Comparison of ENCODE assay signal across 38 cellular contexts in the genomic region with DNA sequence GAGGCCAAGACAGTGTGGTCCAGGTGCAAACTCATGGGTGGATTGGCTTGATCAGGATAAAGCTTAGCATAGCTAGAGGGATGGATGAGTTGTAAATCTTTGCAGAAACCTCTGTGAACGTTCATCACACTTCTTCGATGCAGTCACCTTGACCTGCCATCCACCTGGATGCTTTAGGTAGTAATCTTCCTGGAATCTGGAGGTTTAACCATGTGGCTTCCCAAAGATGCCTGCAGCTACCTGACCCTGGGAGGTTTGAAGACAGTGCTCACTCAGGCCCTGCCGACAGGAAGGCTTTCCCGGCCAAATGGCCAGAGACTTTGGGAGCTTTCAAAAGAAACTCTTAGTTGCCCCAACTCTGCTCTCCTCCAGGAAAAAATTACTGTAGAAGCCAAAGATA. TPM values are rescaled to one million over a fixed set of nuclear protein-coding genes. Genes with fewer than 3 reads are reported as not detected.
"Had no signal": no experiment of that assay in that cellular context is flagged by ENCODE, and none has a peak within 500 bp of the region (broad histone marks: within the 10 kb centered on the region; RNA-seq: fewer than 3 reads in every experiment).

No MANE protein-coding gene starts in this region.

- H3K4me1 ChIP-seq: ascending aorta had no signal

- H3K36me3 Mint-ChIP-seq: activated CD4-positive, alpha-beta memory T cell treated with anti-CD3 and anti-CD28 coated beads for 36 hours; activated naive CD4-positive, alpha-beta T cell treated with anti-CD3 and anti-CD28 coated beads, Interleukin-2, amount 50 U/mL, for 72 hours; brain had no signal

- H3K4me3 ChIP-seq: ascending aorta, cardiac muscle cell had no signal

- H3K9me3 Mint-ChIP-seq: activated B cell treated with CpG ODN at 0.5 μM for 24 hours; activated CD4-positive, alpha-beta memory T cell treated with anti-CD3 and anti-CD28 coated beads for 36 hours; activated CD8-positive, alpha-beta T cell treated with anti-CD3 and anti-CD28 coated beads for 36 hours; activated naive CD4-positive, alpha-beta T cell treated with anti-CD3 and anti-CD28 coated beads for 36 hours; activated naive CD4-positive, alpha-beta T cell treated with anti-CD3 and anti-CD28 coated beads, Interleukin-2, amount 50 U/mL, for 72 hours; activated naive CD8-positive, alpha-beta T cell treated with anti-CD3 and anti-CD28 coated beads, Interleukin-2, amount 50 U/mL, for 24 hours; activated T-cell treated with anti-CD3 and anti-CD28 coated beads, Interleukin-2, amount 50 U/mL, for 4 hours; activated T-cell treated with anti-CD3 and anti-CD28 coated beads, Interleukin-2, amount 50 U/mL, for 72 hours; activated T-helper 1 cell treated with anti-CD3 and anti-CD28 coated beads, Interleukin-12 subunit alpha, Interleukin-12 subunit beta, Interleukin-2, Interleukin-4 antibody, amounts not matched to agents 30 ng/mL and 10 ng/mL and 1 ng/mL, durations not matched to agents 14 hours and 24 hours and 36 hours; activated T-helper 17 cell treated with anti-CD3 and anti-CD28 coated beads, Interleukin-2, amount 50 U/mL, for 72 hours; brain; central memory CD8-positive, alpha-beta T cell; T-helper 1 cell treated with Interleukin-12 subunit alpha and Interleukin-12 subunit beta and Interleukin-4 antibody, amounts not matched to agents 30 μg/mL and 1 μg/mL, for 36 hours; T-helper 2 cell treated with Interferon-gamma antibody and Interleukin-4, amounts not matched to agents 5 μg/mL and 100 μg/mL, for 36 hours had no signal

- ATAC-seq: activated CD8-positive, alpha-beta T cell treated with anti-CD3 and anti-CD28 coated beads for 36 hours; activated naive CD4-positive, alpha-beta T cell treated with anti-CD3 and anti-CD28 coated beads, Interleukin-2, amount 50 U/mL, for 72 hours; activated naive CD8-positive, alpha-beta T cell treated with anti-CD3 and anti-CD28 coated beads, Interleukin-2, amount 50 U/mL, for 24 hours; activated T-cell treated with anti-CD3 and anti-CD28 coated beads, Interleukin-2, amount 50 U/mL, for 4 hours; activated T-cell treated with anti-CD3 and anti-CD28 coated beads, Interleukin-2, amount 50 U/mL, for 72 hours; activated T-helper 17 cell treated with anti-CD3 and anti-CD28 coated beads, Interleukin-2, amount 50 U/mL, for 72 hours had no signal

- DNase-seq: activated B cell treated with CpG ODN at 0.5 μM for 24 hours; activated CD4-positive, alpha-beta memory T cell treated with anti-CD3 and anti-CD28 coated beads for 36 hours; activated CD4-positive, alpha-beta T cell treated with anti-CD3 and anti-CD28 coated beads for 4 hours; activated CD4-positive, alpha-beta T cell treated with anti-CD3 and anti-CD28 coated beads, Interleukin-2, amount 50 U/mL, for 1 hour; activated CD4-positive, alpha-beta T cell treated with anti-CD3 and anti-CD28 coated beads, Interleukin-2, amount 50 U/mL, for 4 hours; activated CD4-positive, CD25-positive, alpha-beta regulatory T cell treated with anti-CD3 and anti-CD28 coated beads, Interleukin-2, amount 50 U/mL, for 72 hours; activated CD8-positive, alpha-beta memory T cell treated with anti-CD3 and anti-CD28 coated beads, Interleukin-2, amount 50 U/mL, for 4 hours; activated CD8-positive, alpha-beta T cell treated with anti-CD3 and anti-CD28 coated beads for 36 hours; activated effector memory CD4-positive, alpha-beta T cell treated with anti-CD3 and anti-CD28 coated beads, Interleukin-2, amount 50 U/mL, for 16 hours; activated gamma-delta T cell treated with Interleukin-2 at 50 U/mL for 16 hours; activated naive CD4-positive, alpha-beta T cell; activated naive CD4-positive, alpha-beta T cell treated with anti-CD3 and anti-CD28 coated beads for 36 hours; activated naive CD4-positive, alpha-beta T cell treated with anti-CD3 and anti-CD28 coated beads, Interleukin-2, amount 50 U/mL, for 16 hours; activated naive CD8-positive, alpha-beta T cell treated with anti-CD3 and anti-CD28 coated beads, Interleukin-2, amount 10 ng/mL, durations not matched to agents 7 days and 5 days; activated naive CD8-positive, alpha-beta T cell treated with anti-CD3 and anti-CD28 coated beads, Interleukin-2, amount 50 U/mL, for 24 hours; activated T-cell treated with anti-CD3 and anti-CD28 coated beads for 4 hours; activated T-cell treated with anti-CD3 and anti-CD28 coated beads, Interleukin-2, amount 50 U/mL, for 1 hour; activated T-cell treated with anti-CD3 and anti-CD28 coated beads, Interleukin-2, amount 50 U/mL, for 4 hours; activated T-cell treated with anti-CD3 and anti-CD28 coated beads, Interleukin-2, amount 50 U/mL, for 72 hours; amygdala; anterior cingulate cortex; SW 1271; T-helper 1 cell; T-helper 2 cell; T-helper 9 cell had no signal

- FAIRE-seq: bronchial epithelial cell, TTC549 had no signal

- H3K4me1 Mint-ChIP-seq: activated B cell treated with CpG ODN at 0.5 μM for 24 hours, brain had no signal

- H3K27me3 Mint-ChIP-seq: activated B cell treated with CpG ODN at 0.5 μM for 24 hours; activated CD4-positive, alpha-beta memory T cell treated with anti-CD3 and anti-CD28 coated beads for 36 hours; activated CD8-positive, alpha-beta T cell treated with anti-CD3 and anti-CD28 coated beads for 36 hours; activated naive CD8-positive, alpha-beta T cell treated with anti-CD3 and anti-CD28 coated beads, Interleukin-2, amount 10 ng/mL, durations not matched to agents 7 days and 5 days; activated naive CD8-positive, alpha-beta T cell treated with anti-CD3 and anti-CD28 coated beads, Interleukin-2, amount 50 U/mL, for 24 hours; activated T-helper 17 cell treated with anti-CD3 and anti-CD28 coated beads, Interleukin-2, amount 50 U/mL, for 72 hours; brain; central memory CD8-positive, alpha-beta T cell had no signal

- H3K4me3 Mint-ChIP-seq: activated B cell treated with CpG ODN at 0.5 μM for 24 hours; activated CD4-positive, alpha-beta memory T cell treated with anti-CD3 and anti-CD28 coated beads for 36 hours; activated CD8-positive, alpha-beta T cell treated with anti-CD3 and anti-CD28 coated beads for 36 hours; activated naive CD4-positive, alpha-beta T cell treated with anti-CD3 and anti-CD28 coated beads for 36 hours; activated naive CD8-positive, alpha-beta T cell treated with anti-CD3 and anti-CD28 coated beads, Interleukin-2, amount 10 ng/mL, durations not matched to agents 7 days and 5 days; activated naive CD8-positive, alpha-beta T cell treated with anti-CD3 and anti-CD28 coated beads, Interleukin-2, amount 50 U/mL, for 24 hours; activated T-cell treated with anti-CD3 and anti-CD28 coated beads, Interleukin-2, amount 50 U/mL, for 4 hours; activated T-cell treated with anti-CD3 and anti-CD28 coated beads, Interleukin-2, amount 50 U/mL, for 72 hours; activated T-helper 1 cell treated with anti-CD3 and anti-CD28 coated beads, Interleukin-12 subunit alpha, Interleukin-12 subunit beta, Interleukin-2, Interleukin-4 antibody, amounts not matched to agents 30 ng/mL and 10 ng/mL and 1 ng/mL, durations not matched to agents 14 hours and 24 hours and 36 hours; activated T-helper 17 cell treated with anti-CD3 and anti-CD28 coated beads, Interleukin-2, amount 50 U/mL, for 72 hours; brain; central memory CD8-positive, alpha-beta T cell; T-helper 1 cell treated with Interleukin-12 subunit alpha and Interleukin-12 subunit beta and Interleukin-4 antibody, amounts not matched to agents 30 μg/mL and 1 μg/mL, for 36 hours; T-helper 2 cell treated with Interferon-gamma antibody and Interleukin-4, amounts not matched to agents 5 μg/mL and 100 μg/mL, for 36 hours had no signal

- H3K27ac ChIP-seq: ascending aorta, cardiac muscle cell, VCaP had no signal

- H3K27me3 ChIP-seq: ascending aorta, cardiac muscle cell had no signal

- H3K36me3 ChIP-seq: ascending aorta, cardiac muscle cell had no signal

- H3K27ac Mint-ChIP-seq: activated B cell treated with CpG ODN at 0.5 μM for 24 hours; activated CD4-positive, alpha-beta memory T cell treated with anti-CD3 and anti-CD28 coated beads for 36 hours; activated CD8-positive, alpha-beta T cell treated with anti-CD3 and anti-CD28 coated beads for 36 hours; activated naive CD4-positive, alpha-beta T cell treated with anti-CD3 and anti-CD28 coated beads for 36 hours; activated naive CD4-positive, alpha-beta T cell treated with anti-CD3 and anti-CD28 coated beads, Interleukin-2, amount 50 U/mL, for 72 hours; activated naive CD8-positive, alpha-beta T cell treated with anti-CD3 and anti-CD28 coated beads, Interleukin-2, amount 10 ng/mL, durations not matched to agents 7 days and 5 days; activated naive CD8-positive, alpha-beta T cell treated with anti-CD3 and anti-CD28 coated beads, Interleukin-2, amount 50 U/mL, for 24 hours; activated T-cell treated with anti-CD3 and anti-CD28 coated beads, Interleukin-2, amount 50 U/mL, for 72 hours; activated T-helper 1 cell treated with anti-CD3 and anti-CD28 coated beads, Interleukin-12 subunit alpha, Interleukin-12 subunit beta, Interleukin-2, Interleukin-4 antibody, amounts not matched to agents 30 ng/mL and 10 ng/mL and 1 ng/mL, durations not matched to agents 14 hours and 24 hours and 36 hours; activated T-helper 17 cell treated with anti-CD3 and anti-CD28 coated beads, Interleukin-2, amount 50 U/mL, for 72 hours; brain; T-helper 1 cell treated with Interleukin-12 subunit alpha and Interleukin-12 subunit beta and Interleukin-4 antibody, amounts not matched to agents 30 μg/mL and 1 μg/mL, for 36 hours; T-helper 2 cell treated with Interferon-gamma antibody and Interleukin-4, amounts not matched to agents 5 μg/mL and 100 μg/mL, for 36 hours had no signal

- H3K9me3 ChIP-seq: ascending aorta had no signal

RNA-seq across cellular contexts. Expression of a gene that starts 55.4 kb away (rescaled TPM):
- total RNA-seq: activated B cell treated with CpG ODN at 0.5 μM for 24 hours; activated CD4-positive, alpha-beta memory T cell treated with anti-CD3 and anti-CD28 coated beads for 36 hours; activated CD8-positive, alpha-beta memory T cell treated with anti-CD3 and anti-CD28 coated beads for 36 hours; activated CD8-positive, alpha-beta T cell treated with anti-CD3 and anti-CD28 coated beads for 36 hours; activated naive CD4-positive, alpha-beta T cell treated with anti-CD3 and anti-CD28 coated beads for 36 hours; activated naive CD4-positive, alpha-beta T cell treated with anti-CD3 and anti-CD28 coated beads, Interleukin-2, amount 50 U/mL, for 72 hours; activated naive CD8-positive, alpha-beta T cell treated with anti-CD3 and anti-CD28 coated beads, Interleukin-2, amount 10 ng/mL, durations not matched to agents 7 days and 5 days; activated T-cell treated with anti-CD3 and anti-CD28 coated beads, Interleukin-2, amount 50 U/mL, for 4 hours; activated T-cell treated with anti-CD3 and anti-CD28 coated beads, Interleukin-2, amount 50 U/mL, for 72 hours; activated T-helper 1 cell treated with anti-CD3 and anti-CD28 coated beads, Interleukin-12 subunit alpha, Interleukin-12 subunit beta, Interleukin-2, Interleukin-4 antibody, amounts not matched to agents 30 ng/mL and 10 ng/mL and 1 ng/mL, durations not matched to agents 14 hours and 24 hours and 36 hours; ascending aorta; bronchial epithelial cell; cardiac muscle cell had no signal
- polyA plus RNA-seq: cardiac muscle cell had no signal
